Comparison of ENCODE assay signal across 8 cellular contexts in genomic region chr1:114509596-114510234, GRCh38. TPM values are rescaled to one million over a fixed set of nuclear protein-coding genes. Genes with fewer than 3 reads are reported as not detected.
DNase-seq lines count a peak whose midpoint lies in the region; ATAC-seq lines count a peak whose summit lies in the region.

No MANE protein-coding gene starts in this region.

- no peak for DNase-seq in activated CD4-positive, alpha-beta T cell treated with anti-CD3 and anti-CD28 coated beads for 36 hours
- DNase-seq in activated CD4-positive, alpha-beta T cell treated with anti-CD3 and anti-CD28 coated beads, Interleukin-2, amount 50 U/mL, for 1 hour: no peak
- no peak for DNase-seq in activated CD4-positive, alpha-beta memory T cell treated with anti-CD3 and anti-CD28 coated beads, Interleukin-2, amount 10 ng/mL, durations not matched to agents 7 days and 5 days
- no peak for DNase-seq in immature natural killer cell
- no peak for DNase-seq in substantia nigra (lab: John Stamatoyannopoulos, UW)
- DNase-seq in NCI-H2196 (lab: John Stamatoyannopoulos, UW; ENCODE audit: unreplicated experiment): no peak

- H3K4me3 Mint-ChIP-seq in activated CD4-positive, alpha-beta T cell treated with anti-CD3 and anti-CD28 coated beads for 36 hours: peak overlapping the region; percentile 81
- H3K4me3 Mint-ChIP-seq in activated CD4-positive, alpha-beta memory T cell treated with anti-CD3 and anti-CD28 coated beads, Interleukin-2, amount 10 ng/mL, durations not matched to agents 7 days and 5 days: peak overlapping the region; percentile 78
- peak overlapping the region; percentile 85 to 93 (median 90) for H3K4me3 Mint-ChIP-seq in immature natural killer cell

- peak overlapping the region; percentile 78 for H3K27ac ChIP-seq in substantia nigra (ENCODE audit: low read depth, low read length, poor library complexity, severe bottlenecking)

- H3K27me3 Mint-ChIP-seq in activated CD4-positive, alpha-beta T cell treated with anti-CD3 and anti-CD28 coated beads for 36 hours: no peaks in the 10 kb centered on the region
- H3K27me3 Mint-ChIP-seq in activated CD4-positive, alpha-beta memory T cell treated with anti-CD3 and anti-CD28 coated beads, Interleukin-2, amount 10 ng/mL, durations not matched to agents 7 days and 5 days: no peaks in the 10 kb centered on the region
- peaks cover 10 to 19% (median 16%) of the 10 kb centered on the region in 3 donors for H3K27me3 Mint-ChIP-seq in immature natural killer cell (ENCODE audit: low read depth in 3 of 3)

- CTCF ChIA-PET in activated CD4-positive, alpha-beta T cell treated with anti-CD3 and anti-CD28 coated beads for 36 hours (lab: Charles Lee): interaction anchor here (0.7 to 1.4 kb wide), 4 partner anchors 14 to 1841 kb away, joined by 3 to 5 read pairs (median 3); no protein-coding TSS in a partner anchor
- CTCF ChIA-PET in activated CD4-positive, alpha-beta memory T cell treated with anti-CD3 and anti-CD28 coated beads, Interleukin-2, amount 10 ng/mL, durations not matched to agents 7 days and 5 days (lab: Charles Lee): interaction anchor here (0.8 to 1.9 kb wide), 4 partner anchors 15 to 54 kb away, joined by 3 to 4 read pairs (median 4); no protein-coding TSS in a partner anchor

- ATAC-seq in activated CD4-positive, alpha-beta T cell treated with anti-CD3 and anti-CD28 coated beads for 36 hours: no peak
- ATAC-seq in HG02588 (IDR thresholded peaks at IDR 0.05; ENCODE audit: unreplicated experiment) (no peak), GM18868 (IDR thresholded peaks at IDR 0.05; ENCODE audit: unreplicated experiment) (no peak)

- H3K9me3 Mint-ChIP-seq in activated CD4-positive, alpha-beta T cell treated with anti-CD3 and anti-CD28 coated beads for 36 hours (ENCODE audit: low read depth): no peaks in the 10 kb centered on the region
- no peaks in the 10 kb centered on the region for H3K9me3 Mint-ChIP-seq in activated CD4-positive, alpha-beta memory T cell treated with anti-CD3 and anti-CD28 coated beads, Interleukin-2, amount 10 ng/mL, durations not matched to agents 7 days and 5 days
- H3K9me3 Mint-ChIP-seq in immature natural killer cell: no peaks in the 10 kb centered on the region

- peaks cover 35% of the 10 kb centered on the region for H3K36me3 Mint-ChIP-seq in activated CD4-positive, alpha-beta T cell treated with anti-CD3 and anti-CD28 coated beads for 36 hours (ENCODE audit: low read depth)
- H3K36me3 Mint-ChIP-seq in activated CD4-positive, alpha-beta memory T cell treated with anti-CD3 and anti-CD28 coated beads, Interleukin-2, amount 10 ng/mL, durations not matched to agents 7 days and 5 days (ENCODE audit: low read depth): peaks cover 42% of the 10 kb centered on the region
- H3K36me3 Mint-ChIP-seq in immature natural killer cell: peaks cover 0 to 4% (median 0%) of the 10 kb centered on the region in 3 donors

- POLR2A ChIA-PET in activated CD4-positive, alpha-beta T cell treated with anti-CD3 and anti-CD28 coated beads for 36 hours (lab: Charles Lee): interaction anchor here (0.8 kb wide), 1 partner anchor 244 kb away, joined by 3 read pairs; no protein-coding TSS in a partner anchor
- POLR2A ChIA-PET in activated CD4-positive, alpha-beta memory T cell treated with anti-CD3 and anti-CD28 coated beads, Interleukin-2, amount 10 ng/mL, durations not matched to agents 7 days and 5 days (lab: Charles Lee): interaction anchor here (0.6 to 3.4 kb wide), 13 partner anchors 36 to 750 kb away, joined by 3 to 31 read pairs (median 4); partner anchors contain the start of genes BCAS2, CSDE1 and PHTF1

- intact Hi-C loops in activated CD4-positive, alpha-beta T cell treated with anti-CD3 and anti-CD28 coated beads for 36 hours (cut with DNase I, micrococcal nuclease): loop anchor here (2.0 to 5.0 kb wide), 7 partner anchors 19 to 1119 kb away; partner anchors contain the start of genes BCAS2 (in 1 of the 2), DENND2C (in 1 of the 2), MAGI3 (in 1 of the 2) and RSBN1 (in 1 of the 2)

- H3K27ac Mint-ChIP-seq in activated CD4-positive, alpha-beta T cell treated with anti-CD3 and anti-CD28 coated beads for 36 hours: peak overlapping the region; percentile 70
- H3K27ac Mint-ChIP-seq in activated CD4-positive, alpha-beta memory T cell treated with anti-CD3 and anti-CD28 coated beads, Interleukin-2, amount 10 ng/mL, durations not matched to agents 7 days and 5 days: peak overlapping the region; percentile 49
- peak overlapping the region; percentile 30 to 92 (median 80) for H3K27ac Mint-ChIP-seq in immature natural killer cell

- peaks cover 54% of the 10 kb centered on the region for H3K4me1 Mint-ChIP-seq in activated CD4-positive, alpha-beta T cell treated with anti-CD3 and anti-CD28 coated beads for 36 hours
- H3K4me1 Mint-ChIP-seq in activated CD4-positive, alpha-beta memory T cell treated with anti-CD3 and anti-CD28 coated beads, Interleukin-2, amount 10 ng/mL, durations not matched to agents 7 days and 5 days: peaks cover 59% of the 10 kb centered on the region
- H3K4me1 Mint-ChIP-seq in immature natural killer cell: peaks cover 67 to 72% of the 10 kb centered on the region in 2 donors

RNA-seq across cellular contexts. Expression of gene TRIM33, which starts 1.3 kb away (rescaled TPM):
- 10 to 100 TPM; 32.5 to 41.6 TPM for total RNA-seq in activated CD4-positive, alpha-beta T cell treated with anti-CD3 and anti-CD28 coated beads for 36 hours
- total RNA-seq in activated CD4-positive, alpha-beta memory T cell treated with anti-CD3 and anti-CD28 coated beads, Interleukin-2, amount 10 ng/mL, durations not matched to agents 7 days and 5 days: 10 to 100 TPM; 36.0 to 36.5 TPM
- 10 to 100 TPM; 17.3 to 43.3 (median 28.0) TPM for polyA plus RNA-seq in immature natural killer cell
